Comparison of ENCODE assay signal across 8 cellular contexts in the genomic region with DNA sequence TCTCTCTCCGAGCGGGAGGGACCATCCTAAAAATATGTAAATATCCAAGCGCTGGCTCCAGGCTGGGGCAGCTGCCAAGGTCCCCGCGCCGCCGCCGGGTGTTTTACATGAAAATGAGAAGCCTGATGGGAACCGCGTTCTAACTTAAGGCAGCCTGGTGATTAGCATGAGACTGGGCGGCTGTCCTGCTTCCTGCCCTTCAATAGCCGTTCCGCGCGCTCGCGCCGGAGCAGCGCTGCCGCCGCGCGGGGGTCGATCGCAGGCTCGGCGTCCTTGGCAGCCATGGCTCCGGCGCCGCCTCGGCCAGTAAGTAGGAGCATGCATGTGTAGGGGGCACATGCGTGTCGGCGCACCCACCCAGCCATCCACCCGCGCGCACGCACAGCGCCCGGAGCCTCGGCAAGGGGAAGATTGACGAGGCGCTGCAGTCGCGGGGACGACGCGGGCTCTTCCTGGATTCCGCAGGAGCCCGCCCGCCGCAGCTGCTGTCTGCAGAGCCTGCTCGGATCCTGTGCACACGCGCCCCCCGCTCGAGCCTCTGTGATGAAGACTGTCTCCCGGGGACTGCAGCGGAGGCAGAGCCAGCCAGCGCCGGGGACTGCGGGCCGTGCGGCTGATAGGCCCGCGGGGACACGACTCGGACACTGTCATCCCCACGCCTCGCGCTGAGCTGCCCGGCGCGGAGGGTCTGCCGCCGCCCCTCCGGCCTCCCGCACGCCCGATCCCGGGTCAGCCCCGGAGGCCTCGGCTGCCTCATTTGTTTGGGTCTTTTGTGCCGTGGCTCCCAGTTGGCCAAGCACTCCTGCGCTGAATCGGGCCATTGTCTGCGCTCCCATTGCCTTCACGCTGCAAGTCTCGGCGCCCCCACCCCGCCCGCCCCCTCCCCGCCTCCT. TPM values are rescaled to one million over a fixed set of nuclear protein-coding genes. Genes with fewer than 3 reads are reported as not detected.
DNase-seq lines count a peak whose midpoint lies in the region; ATAC-seq and TF ChIP-seq lines count a peak whose summit lies in the region.

No MANE protein-coding gene starts in this region.

- no peak for TF ChIP-seq POLR2A in tibial nerve (IDR thresholded peaks at IDR 0.05)

- H3K27ac ChIP-seq in SK-N-MC, result no peak overlapping the region
- H3K27ac ChIP-seq in esophagus (ENCODE audit: low read depth in 2 of 2, low read length in 1 of 2), result peak overlapping the region; percentile 54 to 58
- peak overlapping the region; percentile 48 to 79 (median 58) for H3K27ac ChIP-seq in tibial nerve

- H3K4me3 ChIP-seq in SK-N-MC (peak overlapping the region; percentile 95), esophagus (ENCODE audit: low read depth in 1 of 2, low read length in 2 of 2) (peak overlapping the region; percentile 58 to 61), tibial nerve (peak overlapping the region; percentile 50 to 72 (median 60))

- DNase-seq in Right ventricle myocardium inferior (ENCODE audit: missing footprints) (peak; percentile 74), cardiac septum (ENCODE audit: low spot score) (no peak), SK-N-MC (ENCODE audit: low read depth, low spot score) (no peak), midbrain (lab: John Stamatoyannopoulos, UW) (peak; percentile 67), tibial nerve (ENCODE audit: low spot score in 2 of 2) (peak in 1 of 2 donors; percentile 15), NCI-H226 (no peak)
- DNase-seq in activated naive CD4-positive, alpha-beta T cell treated with Interleukin-2 at 50 U/mL for 16 hours, result no peak

- ATAC-seq in Right ventricle myocardium inferior, result peak; percentile 66

- H3K9me3 ChIP-seq in SK-N-MC (ENCODE audit: low read depth, low read length) (no peaks in the 10 kb centered on the region), esophagus (ENCODE audit: control insufficient read depth in 2 of 2, insufficient read depth in 1 of 2, low read depth in 1 of 2, low read length in 1 of 2) (no peaks in the 10 kb centered on the region), tibial nerve (no peaks in the 10 kb centered on the region)

- peaks cover 5 to 7% of the 10 kb centered on the region in 2 donors for H3K4me1 ChIP-seq in esophagus (ENCODE audit: control insufficient read depth in 2 of 2, insufficient read depth in 2 of 2, low read length in 1 of 2)
- H3K4me1 ChIP-seq in tibial nerve, result peaks cover 0 to 46% (median 5%) of the 10 kb centered on the region in 4 donors

- 1% methylated on average over 92 to 93 of the region's 93 CpGs for WGBS in esophagus, 2 donors
- WGBS in tibial nerve, 2 donors, result 1% methylated on average over 60 to 70 of the region's 93 CpGs

- no peak for TF ChIP-seq CTCF in tibial nerve (IDR thresholded peaks at IDR 0.05)

- H3K27me3 ChIP-seq in esophagus (ENCODE audit: control insufficient read depth in 1 of 2, insufficient read depth in 2 of 2, low read length in 2 of 2), result no peaks in the 10 kb centered on the region
- peaks cover 0 to 4% of the 10 kb centered on the region in 2 donors for H3K27me3 ChIP-seq in tibial nerve

- peak overlapping the region; percentile 54 for H3K9ac ChIP-seq in SK-N-MC (ENCODE audit: insufficient read length)

- TF ChIP-seq EP300 in tibial nerve (IDR thresholded peaks at IDR 0.05), result no peak

- H3K36me3 ChIP-seq in SK-N-MC (ENCODE audit: insufficient read depth, low read length), result no peaks in the 10 kb centered on the region
- H3K36me3 ChIP-seq in esophagus (ENCODE audit: control insufficient read depth in 2 of 2, insufficient read depth in 2 of 2, low read length in 1 of 2), result no peaks in the 10 kb centered on the region
- H3K36me3 ChIP-seq in tibial nerve, result no peaks in the 10 kb centered on the region

- intact Hi-C loops in Right ventricle myocardium inferior (cut with DNase I), result loop anchor here (1.0 to 5.0 kb wide), 6 partner anchors 39 to 263 kb away; no protein-coding TSS in a partner anchor
- intact Hi-C loops in cardiac septum (cut with DNase I), result loop anchor here (1.0 to 2.0 kb wide), 4 partner anchors 30 to 83 kb away; no protein-coding TSS in a partner anchor

RNA-seq across cellular contexts. Expression of a gene that starts 0.7 kb away (rescaled TPM):
- total RNA-seq in Right ventricle myocardium inferior, result 9.9 TPM
- 9.4 TPM for total RNA-seq in cardiac septum
- polyA plus RNA-seq in esophagus, result 1 to 10 TPM; 2.6 to 3.3 TPM
- 10 to 100 TPM; 11.9 to 28.6 (median 17.9) TPM for total RNA-seq in tibial nerve

Comparison
In these comparisons a context has a peak if more than half of its experiments do, and no peak if none do; other contexts are left out.
1. DNase-seq: peak in Right ventricle myocardium inferior (single experiment) and midbrain (single experiment); none in cardiac septum (single experiment), SK-N-MC (single experiment), NCI-H226 (single experiment) and activated naive CD4-positive, alpha-beta T cell treated with Interleukin-2 at 50 U/mL for 16 hours (single experiment).
2. Peak in every context shown above with its lines, with median percentiles within 50 percentile points of each other: H3K4me3 ChIP-seq.